8 cellular contexts compared by ENCODE assay signal in genomic region chr22:31753005-31753633, GRCh38. TPM values are rescaled to one million over a fixed set of nuclear protein-coding genes. Genes with fewer than 3 reads are reported as not detected.
DNase-seq lines count a peak whose midpoint lies in the region; ATAC-seq and TF ChIP-seq lines count a peak whose summit lies in the region.

No MANE protein-coding gene starts in this region.

- no peak for TF ChIP-seq CTCF in GM20000 (IDR thresholded peaks at IDR 0.05; ENCODE audit: extremely low read depth, missing control alignments)
- TF ChIP-seq CTCF in esophagus squamous epithelium (IDR thresholded peaks at IDR 0.05) = peak in 1 of 6 experiments; percentile 8

- H3K4me1 ChIP-seq in CD8-positive, alpha-beta memory T cell (ENCODE audit: insufficient read depth, low read length) = peaks cover 46% of the 10 kb centered on the region
- peaks cover 28 to 53% (median 37%) of the 10 kb centered on the region in 3 donors for H3K4me1 ChIP-seq in esophagus squamous epithelium

- H3K4me3 ChIP-seq in CD8-positive, alpha-beta memory T cell (ENCODE audit: low read length) = peak overlapping the region; percentile 70
- peak overlapping the region; percentile 69 to 89 (median 84) for H3K4me3 ChIP-seq in esophagus squamous epithelium

- intact Hi-C loops in esophagus squamous epithelium (cut with DNase I) = no loop called here

- CTCF ChIA-PET in CD8-positive, alpha-beta memory T cell (lab: Charles Lee) = interaction anchor here (1.1 to 1.6 kb wide), 2 partner anchors 87 to 192 kb away, joined by 4 to 8 read pairs; no protein-coding TSS in a partner anchor

- no peak for ATAC-seq in natural killer cell treated with Interleukin-12 subunit alpha and Interleukin-12 subunit beta and Interleukin-15 and Interleukin-18, amount 100 ng/mL, for 72 hours

- no peaks in the 10 kb centered on the region for H3K27me3 Mint-ChIP-seq in CD8-positive, alpha-beta memory T cell
- H3K27me3 Mint-ChIP-seq in natural killer cell treated with Interleukin-12 subunit alpha and Interleukin-12 subunit beta and Interleukin-15 and Interleukin-18, amount 100 ng/mL, for 72 hours = no peaks in the 10 kb centered on the region

- H3K9me3 ChIP-seq in CD8-positive, alpha-beta memory T cell (ENCODE audit: low read length) = no peaks in the 10 kb centered on the region
- no peaks in the 10 kb centered on the region for H3K9me3 ChIP-seq in esophagus squamous epithelium

- H3K27ac Mint-ChIP-seq in CD8-positive, alpha-beta memory T cell = peak overlapping the region; percentile 94 to 99 (median 99)
- H3K27ac Mint-ChIP-seq in natural killer cell treated with Interleukin-12 subunit alpha and Interleukin-12 subunit beta and Interleukin-15 and Interleukin-18, amount 100 ng/mL, for 72 hours = peak overlapping the region; percentile 96

- H3K4me1 Mint-ChIP-seq in CD8-positive, alpha-beta memory T cell = peaks cover 48 to 57% (median 57%) of the 10 kb centered on the region in 3 donors
- peaks cover 39 to 45% of the 10 kb centered on the region in 2 donors for H3K4me1 Mint-ChIP-seq in natural killer cell treated with Interleukin-12 subunit alpha and Interleukin-12 subunit beta and Interleukin-15 and Interleukin-18, amount 100 ng/mL, for 72 hours (ENCODE audit: low read depth in 2 of 2)

- no peaks in the 10 kb centered on the region for H3K9me3 Mint-ChIP-seq in CD8-positive, alpha-beta memory T cell
- H3K9me3 Mint-ChIP-seq in natural killer cell treated with Interleukin-12 subunit alpha and Interleukin-12 subunit beta and Interleukin-15 and Interleukin-18, amount 100 ng/mL, for 72 hours = no peaks in the 10 kb centered on the region

- no peaks in the 10 kb centered on the region for H3K36me3 ChIP-seq in CD8-positive, alpha-beta memory T cell (ENCODE audit: insufficient read depth, low read length)
- peaks cover 0 to 7% (median 0%) of the 10 kb centered on the region in 3 donors for H3K36me3 ChIP-seq in esophagus squamous epithelium

- no peaks in the 10 kb centered on the region for H3K27me3 ChIP-seq in CD8-positive, alpha-beta memory T cell (ENCODE audit: insufficient read depth, low read length, poor library complexity, severe bottlenecking)
- H3K27me3 ChIP-seq in esophagus squamous epithelium = no peaks in the 10 kb centered on the region

- H3K27ac ChIP-seq in CD8-positive, alpha-beta memory T cell (ENCODE audit: low read depth, low read length) = peak overlapping the region; percentile 78
- H3K27ac ChIP-seq in esophagus squamous epithelium = peak overlapping the region; percentile 93 to 97 (median 94)

- no peak for TF ChIP-seq POLR2A in esophagus squamous epithelium (IDR thresholded peaks at IDR 0.05)

- peaks cover 0 to 9% (median 0%) of the 10 kb centered on the region in 3 donors for H3K36me3 Mint-ChIP-seq in CD8-positive, alpha-beta memory T cell
- H3K36me3 Mint-ChIP-seq in natural killer cell treated with Interleukin-12 subunit alpha and Interleukin-12 subunit beta and Interleukin-15 and Interleukin-18, amount 100 ng/mL, for 72 hours = peaks cover 7% of the 10 kb centered on the region

- POLR2A ChIA-PET in CD8-positive, alpha-beta memory T cell (lab: Charles Lee) = interaction anchor here (0.6 to 1.1 kb wide), 2 partner anchors 62 to 92 kb away, joined by 3 read pairs; no protein-coding TSS in a partner anchor

- 6 to 7% methylated on average over 15 to 16 of the region's 20 CpGs for WGBS in esophagus squamous epithelium, 2 donors

- H3K4me3 Mint-ChIP-seq in CD8-positive, alpha-beta memory T cell = peak overlapping the region; percentile 86 to 95 (median 90)
- H3K4me3 Mint-ChIP-seq in natural killer cell treated with Interleukin-12 subunit alpha and Interleukin-12 subunit beta and Interleukin-15 and Interleukin-18, amount 100 ng/mL, for 72 hours = peak overlapping the region; percentile 86

- DNase-seq in CD8-positive, alpha-beta memory T cell = no peak
- peak; percentile 35 for DNase-seq in GM20000 (ENCODE audit: low spot score)
- DNase-seq in LoVo (ENCODE audit: low spot score) = peak; percentile 12
- peak; percentile 8 to 13 for DNase-seq in activated CD4-positive, alpha-beta T cell treated with anti-CD3 and anti-CD28 coated beads, Interleukin-2, amount 50 U/mL, for 48 hours
- DNase-seq in esophagus squamous epithelium (lab: John Stamatoyannopoulos, UW) = peak; percentile 64
- DNase-seq in natural killer cell treated with Interleukin-12 subunit alpha and Interleukin-12 subunit beta and Interleukin-15 and Interleukin-18, amount 100 ng/mL, for 72 hours (ENCODE audit: low spot score) = no peak
- no peak for DNase-seq in epidermal melanocyte (ENCODE audit: insufficient read length, low spot score)
- no peak for DNase-seq in SKM-1 treated with dmso at 0.1 percent for 144 hours (lab: John Stamatoyannopoulos, UW; ENCODE audit: unreplicated experiment)

RNA-seq across cellular contexts. Expression of gene DEPDC5, which starts 0.7 kb away (rescaled TPM):
- total RNA-seq in CD8-positive, alpha-beta memory T cell = 10 to 100 TPM; 29.1 to 38.1 TPM
- polyA plus RNA-seq in CD8-positive, alpha-beta memory T cell = 11.1 TPM
- 10 to 100 TPM in 3 of 4 donors, 1 to 10 TPM in 1; 9.0 to 22.5 (median 15.0) TPM for total RNA-seq in esophagus squamous epithelium
- total RNA-seq in natural killer cell treated with Interleukin-12 subunit alpha and Interleukin-12 subunit beta and Interleukin-15 and Interleukin-18, amount 100 ng/mL, for 72 hours = 10 to 100 TPM; 33.8 to 69.3 TPM

RNA-seq across cellular contexts. Expression of gene PRR14L, which starts 3.2 kb away (rescaled TPM):
- total RNA-seq in CD8-positive, alpha-beta memory T cell = 10 to 100 TPM; 50.4 to 52.1 TPM
- polyA plus RNA-seq in CD8-positive, alpha-beta memory T cell = 21.0 TPM
- total RNA-seq in esophagus squamous epithelium = 10 to 100 TPM; 17.2 to 30.5 (median 25.7) TPM
- 10 to 100 TPM; 80.4 to 99.0 TPM for total RNA-seq in natural killer cell treated with Interleukin-12 subunit alpha and Interleukin-12 subunit beta and Interleukin-15 and Interleukin-18, amount 100 ng/mL, for 72 hours

Comparison
In these comparisons a context has a peak if more than half of its experiments do, and no peak if none do; other contexts are left out.
1. DNase-seq: peak in GM20000 (single experiment), LoVo (single experiment), activated CD4-positive, alpha-beta T cell treated with anti-CD3 and anti-CD28 coated beads, Interleukin-2, amount 50 U/mL, for 48 hours (2 of 2) and esophagus squamous epithelium (single experiment); none in CD8-positive, alpha-beta memory T cell (0 of 5), natural killer cell treated with Interleukin-12 subunit alpha and Interleukin-12 subunit beta and Interleukin-15 and Interleukin-18, amount 100 ng/mL, for 72 hours (single experiment), epidermal melanocyte (single experiment) and SKM-1 treated with dmso at 0.1 percent for 144 hours (single experiment).